12 cellular contexts compared by ENCODE assay signal in genomic region chr20:61556116-61556515, GRCh38.
A peak's percentile ranks its signal among the peaks of the same experiment; 100 is the strongest.
DNase-seq lines count a peak whose midpoint lies in the region; ATAC-seq and TF ChIP-seq lines count a peak whose summit lies in the region.
"Had no signal": no experiment of that assay in that cellular context is flagged by ENCODE, and none has a peak within 500 bp of the region (broad histone marks: within the 10 kb centered on the region; RNA-seq: fewer than 3 reads in every experiment).

No MANE protein-coding gene starts in this region.

- H3K4ac ChIP-seq in neuronal stem cell (ENCODE audit: low read length): no peak overlapping the region

- peaks cover 6 to 15% of the 10 kb centered on the region in 2 donors for H3K9me3 ChIP-seq in neuronal stem cell (replicated peaks in 1 of 2; ENCODE audit: control insufficient read depth in 2 of 2, insufficient read depth in 1 of 2, low read depth in 1 of 2, low read length in 2 of 2)

- H2AK5ac ChIP-seq in neuronal stem cell (ENCODE audit: low read depth, low read length): peak overlapping the region; percentile 92

- H3K36me3 ChIP-seq in neuronal stem cell (replicated peaks in 1 of 2; ENCODE audit: control insufficient read depth in 2 of 2, insufficient read depth in 2 of 2, low read length in 2 of 2): no peaks in the 10 kb centered on the region

- H2AFZ ChIP-seq in neuronal stem cell (ENCODE audit: low read length): no peak overlapping the region

- no peak overlapping the region for H3K27ac ChIP-seq in neuronal stem cell (replicated peaks; ENCODE audit: low read length)

- H3K79me1 ChIP-seq in neuronal stem cell (ENCODE audit: low read depth, low read length): no peaks in the 10 kb centered on the region

- H2BK120ac ChIP-seq in neuronal stem cell (ENCODE audit: low read depth, low read length): no peak overlapping the region

- H3K23ac ChIP-seq in neuronal stem cell (ENCODE audit: low read depth, low read length, poor library complexity): no peak overlapping the region

- no peak overlapping the region for H2BK15ac ChIP-seq in neuronal stem cell (ENCODE audit: low read length)

- no peak overlapping the region for H3K18ac ChIP-seq in neuronal stem cell (ENCODE audit: low read length)

- no peak overlapping the region for H3K4me3 ChIP-seq in AG10803 (ENCODE audit: low read length)
- no peak overlapping the region for H3K4me3 ChIP-seq in epithelial cell of esophagus (ENCODE audit: low read length)
- H3K4me3 ChIP-seq in neuronal stem cell (ENCODE audit: low read length in 2 of 2): no peak overlapping the region

- no CpG with 5 or more reads among the region's 2 CpGs for WGBS in neuronal stem cell (ENCODE audit: extremely low coverage in 2 of 2, insufficient read length in 2 of 2, insufficient replicate concordance in 1 of 2), 2 donors

- ATAC-seq in HG02852 (IDR thresholded peaks at IDR 0.05; ENCODE audit: unreplicated experiment): no peak
- ATAC-seq in GM21423 (IDR thresholded peaks at IDR 0.05; ENCODE audit: unreplicated experiment): no peak
- ATAC-seq: activated T-cell treated with anti-CD3 and anti-CD28 coated beads, Interleukin-2, amount 50 U/mL, for 4 hours; CD8-positive, alpha-beta T cell had no signal

- peaks cover 0 to 8% of the 10 kb centered on the region in 2 donors for H3K4me1 ChIP-seq in neuronal stem cell (ENCODE audit: control insufficient read depth in 2 of 2, insufficient read depth in 1 of 2, low read depth in 1 of 2, low read length in 2 of 2)

- H3K27me3 ChIP-seq in neuronal stem cell (ENCODE audit: control insufficient read depth in 3 of 3, insufficient read depth in 3 of 3, low read depth in 1 of 3, low read length in 3 of 3): no peaks in the 10 kb centered on the region

- H4K8ac ChIP-seq in neuronal stem cell (ENCODE audit: low read depth, low read length): no peak overlapping the region

- TF ChIP-seq CTCF in AG10803 (conservative IDR thresholded peaks at IDR 0.05; ENCODE audit: low read length): no peak
- TF ChIP-seq CTCF in epithelial cell of esophagus (IDR thresholded peaks at IDR 0.05; ENCODE audit: insufficient read depth, low read depth, low read length, missing control alignments): no peak

- no peak overlapping the region for H3K14ac ChIP-seq in neuronal stem cell (ENCODE audit: low read length)

- H3K4me2 ChIP-seq in neuronal stem cell (ENCODE audit: insufficient read depth, low read length, poor library complexity, severe bottlenecking): no peak overlapping the region

- peak; percentile 95 for DNase-seq in AG10803 (ENCODE audit: low read depth)
- DNase-seq in NCI-H226: peak; percentile 88
- peak; percentile 65 for DNase-seq in epithelial cell of esophagus (ENCODE audit: low read depth)
- DNase-seq in neuronal stem cell (ENCODE audit: low spot score): no peak
- no peak for DNase-seq in RKO (ENCODE audit: low spot score)
- no peak for DNase-seq in NCI-H1930 (lab: John Stamatoyannopoulos, UW)
- DNase-seq: activated T-cell treated with anti-CD3 and anti-CD28 coated beads, Interleukin-2, amount 50 U/mL, for 4 hours; CD8-positive, alpha-beta T cell; effector memory CD4-positive, alpha-beta T cell; NCI-H2171 had no signal

- H4K91ac ChIP-seq in neuronal stem cell (ENCODE audit: low read depth, low read length, poor library complexity): no peak overlapping the region

- H2BK12ac ChIP-seq in neuronal stem cell (ENCODE audit: low read length): no peak overlapping the region

- H3K9ac ChIP-seq in neuronal stem cell (ENCODE audit: low read depth, low read length, poor library complexity): no peak overlapping the region

- H2BK5ac ChIP-seq in neuronal stem cell (ENCODE audit: low read length): peak overlapping the region; percentile 55

Comparison
In these comparisons a context has a peak if more than half of its experiments do, and no peak if none do; other contexts are left out.
1. DNase-seq: peak in AG10803 (single experiment), NCI-H226 (single experiment) and epithelial cell of esophagus (single experiment); none in neuronal stem cell (single experiment), RKO (single experiment) and NCI-H1930 (0 of 2).